Comparison of ENCODE assay signal across 10 cellular contexts in the genomic region with DNA sequence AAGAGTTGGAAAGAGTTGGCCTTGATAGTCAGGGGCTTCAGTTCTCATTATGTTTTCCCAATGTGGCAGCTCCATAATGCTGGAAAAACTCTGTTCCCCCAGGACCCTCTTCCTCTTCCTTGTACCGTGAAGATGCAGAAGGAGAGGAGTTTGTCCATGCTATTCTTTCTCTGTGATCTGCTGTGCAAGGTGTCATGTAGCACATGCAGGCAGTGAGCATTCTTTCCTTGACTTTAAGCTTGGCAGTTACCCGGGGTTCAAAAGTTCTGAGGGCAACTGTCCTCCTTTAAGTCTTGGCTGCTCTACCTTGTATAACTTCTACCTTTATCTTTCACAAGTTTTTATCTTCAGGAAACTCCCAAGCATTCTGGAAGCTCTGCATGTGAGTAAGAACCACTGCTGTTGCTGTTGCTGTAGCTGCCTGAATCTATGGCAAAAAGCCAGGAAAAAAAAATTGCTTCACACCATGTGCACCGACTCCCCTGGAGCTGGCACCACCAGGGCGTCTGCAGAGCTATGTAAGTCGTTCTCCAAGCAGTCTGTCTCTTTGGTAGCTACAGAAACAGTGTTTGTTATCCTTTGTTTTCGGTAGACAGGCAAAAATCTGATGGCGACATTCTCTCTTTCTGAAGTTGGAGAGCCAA. TPM values are rescaled to one million over a fixed set of nuclear protein-coding genes. Genes with fewer than 3 reads are reported as not detected.
DNase-seq lines count a peak whose midpoint lies in the region; ATAC-seq and TF ChIP-seq lines count a peak whose summit lies in the region.
"Had no signal": no experiment of that assay in that cellular context is flagged by ENCODE, and none has a peak within 500 bp of the region (broad histone marks: within the 10 kb centered on the region; RNA-seq: fewer than 3 reads in every experiment).

No MANE protein-coding gene starts in this region.

- TF ChIP-seq POLR2A in heart left ventricle (IDR thresholded peaks at IDR 0.05), result no peak

- no peak overlapping the region for H3K4me2 ChIP-seq in smooth muscle cell

- no peaks in the 10 kb centered on the region for H3K79me2 ChIP-seq in smooth muscle cell (ENCODE audit: low read depth)

- H4K20me1 ChIP-seq in smooth muscle cell (ENCODE audit: low read depth), result no peaks in the 10 kb centered on the region

- H3K27ac Mint-ChIP-seq in stimulated activated memory B cell treated with anti-CD40 and anti-IgM and Interleukin-4, amounts not matched to agents 10 μg/mL and 1 μg/mL and 100 μg/mL, for 72 hours, result no peak overlapping the region
- H3K27ac Mint-ChIP-seq: stimulated activated naive B cell treated with anti-CD40 and anti-IgM and Interleukin-4, amounts not matched to agents 10 μg/mL and 1 μg/mL and 100 μg/mL, for 72 hours had no signal

- H3K9me3 ChIP-seq in heart left ventricle (no peaks in the 10 kb centered on the region), smooth muscle cell (replicated peaks; ENCODE audit: low read depth) (no peaks in the 10 kb centered on the region)

- H3F3A ChIP-seq in smooth muscle cell (ENCODE audit: low read depth), result peaks cover 7% of the 10 kb centered on the region

- H2AFZ ChIP-seq in smooth muscle cell (ENCODE audit: low read depth), result no peak overlapping the region

- H3K27ac ChIP-seq in HL-60 (replicated peaks) (peak overlapping the region; percentile 63), heart left ventricle (peak overlapping the region; percentile 16 to 94 (median 82)), smooth muscle cell (ENCODE audit: low read depth) (no peak overlapping the region)

- no peaks in the 10 kb centered on the region for H3K9me3 Mint-ChIP-seq in stimulated activated memory B cell treated with anti-CD40 and anti-IgM and Interleukin-4, amounts not matched to agents 10 μg/mL and 1 μg/mL and 100 μg/mL, for 72 hours
- H3K9me3 Mint-ChIP-seq: stimulated activated naive B cell treated with anti-CD40 and anti-IgM and Interleukin-4, amounts not matched to agents 10 μg/mL and 1 μg/mL and 100 μg/mL, for 72 hours had no signal

- no peaks in the 10 kb centered on the region for H3K27me3 Mint-ChIP-seq in stimulated activated memory B cell treated with anti-CD40 and anti-IgM and Interleukin-4, amounts not matched to agents 10 μg/mL and 1 μg/mL and 100 μg/mL, for 72 hours
- H3K27me3 Mint-ChIP-seq: stimulated activated naive B cell treated with anti-CD40 and anti-IgM and Interleukin-4, amounts not matched to agents 10 μg/mL and 1 μg/mL and 100 μg/mL, for 72 hours had no signal

- H3K36me3 Mint-ChIP-seq in stimulated activated memory B cell treated with anti-CD40 and anti-IgM and Interleukin-4, amounts not matched to agents 10 μg/mL and 1 μg/mL and 100 μg/mL, for 72 hours, result peaks cover 60% of the 10 kb centered on the region

- WGBS in heart left ventricle, 4 donors, result 17 to 30% (median 27%) methylated on average over 7 of the region's 7 CpGs
- WGBS in smooth muscle cell (ENCODE audit: low lambda C conversion rate), result 62% methylated on average over 7 of the region's 7 CpGs

- H3K36me3 ChIP-seq in heart left ventricle (peaks cover 0 to 20% (median 0%) of the 10 kb centered on the region in 9 donors), smooth muscle cell (ENCODE audit: low read depth) (no peaks in the 10 kb centered on the region)

- H3K4me3 ChIP-seq in HL-60 (replicated peaks; ENCODE audit: insufficient read depth, low read length) (no peak overlapping the region), heart left ventricle (no peak overlapping the region), retinal pigment epithelial cell (ENCODE audit: low read length) (no peak overlapping the region), smooth muscle cell (no peak overlapping the region)
- H3K4me3 ChIP-seq: GM12878 had no signal

- peaks cover 0 to 42% (median 10%) of the 10 kb centered on the region in 12 donors for H3K4me1 ChIP-seq in heart left ventricle
- no peaks in the 10 kb centered on the region for H3K4me1 ChIP-seq in smooth muscle cell (ENCODE audit: low read depth)

- H3K9ac ChIP-seq in smooth muscle cell (ENCODE audit: low read depth), result no peak overlapping the region

- H3K4me3 Mint-ChIP-seq in stimulated activated memory B cell treated with anti-CD40 and anti-IgM and Interleukin-4, amounts not matched to agents 10 μg/mL and 1 μg/mL and 100 μg/mL, for 72 hours, result no peak overlapping the region
- H3K4me3 Mint-ChIP-seq: stimulated activated naive B cell treated with anti-CD40 and anti-IgM and Interleukin-4, amounts not matched to agents 10 μg/mL and 1 μg/mL and 100 μg/mL, for 72 hours had no signal

- ATAC-seq in heart left ventricle, result peak; percentile 82 to 87 (median 85)
- ATAC-seq in stimulated activated memory B cell treated with anti-CD40 and anti-IgM and Interleukin-4, amounts not matched to agents 10 μg/mL and 1 μg/mL and 100 μg/mL, for 72 hours, result no peak
- ATAC-seq: GM12878; stimulated activated naive B cell treated with anti-CD40 and anti-IgM and Interleukin-4, amounts not matched to agents 10 μg/mL and 1 μg/mL and 100 μg/mL, for 72 hours had no signal

- no peaks in the 10 kb centered on the region for H3K4me1 Mint-ChIP-seq in stimulated activated memory B cell treated with anti-CD40 and anti-IgM and Interleukin-4, amounts not matched to agents 10 μg/mL and 1 μg/mL and 100 μg/mL, for 72 hours
- H3K4me1 Mint-ChIP-seq: stimulated activated naive B cell treated with anti-CD40 and anti-IgM and Interleukin-4, amounts not matched to agents 10 μg/mL and 1 μg/mL and 100 μg/mL, for 72 hours had no signal

- DNase-seq in HL-60 (ENCODE audit: low read depth in 1 of 2, low spot score in 1 of 2), result peak; percentile 63 to 82
- DNase-seq in amniotic epithelial cell (ENCODE audit: low read depth), result peak; percentile 99
- DNase-seq in heart left ventricle, result peak; percentile 40 to 84 (median 67)
- DNase-seq in retinal pigment epithelial cell (ENCODE audit: low read depth), result peak; percentile 97
- DNase-seq in DMS53 (lab: John Stamatoyannopoulos, UW), result no peak
- no peak for DNase-seq in stimulated activated CD4-positive, alpha-beta T cell treated with anti-CD3 and anti-CD28 coated beads, Interleukin-2, amount 100 ng/mL, for 24 hours
- no peak for DNase-seq in smooth muscle cell (lab: John Stamatoyannopoulos, UW; ENCODE audit: unreplicated experiment)
- DNase-seq: stimulated activated naive B cell treated with anti-CD40 and anti-IgM and Interleukin-4, amounts not matched to agents 10 μg/mL and 1 μg/mL and 100 μg/mL, for 72 hours had no signal

- TF ChIP-seq CTCF in HL-60 (IDR thresholded peaks at IDR 0.05; ENCODE audit: insufficient read depth, low read length) (no peak), heart left ventricle (IDR thresholded peaks at IDR 0.05) (no peak), retinal pigment epithelial cell (conservative IDR thresholded peaks at IDR 0.05; ENCODE audit: low read depth, low read length) (no peak), smooth muscle cell (IDR thresholded peaks at IDR 0.05; ENCODE audit: borderline replicate concordance, insufficient read depth, poor library complexity, severe bottlenecking) (no peak)

- H3K27me3 ChIP-seq in HL-60 (ENCODE audit: insufficient read depth, poor library complexity, severe bottlenecking) (no peaks in the 10 kb centered on the region), heart left ventricle (no peaks in the 10 kb centered on the region), smooth muscle cell (ENCODE audit: low read depth) (no peaks in the 10 kb centered on the region)

- intact Hi-C loops in heart left ventricle (cut with DNase I), result loop anchor here in 7 of 10 donors (2.0 to 5.0 kb wide), 3 partner anchors 41 to 44 kb away; a partner anchor contains a TSS

RNA-seq across cellular contexts. Expression of a gene that starts 42.7 kb away (rescaled TPM):
- total RNA-seq in heart left ventricle (100 to 1,000 TPM; 116 to 192 (median 133) TPM), smooth muscle cell (77.7 and 83.7 TPM in 2 replicates)
- polyA plus RNA-seq in heart left ventricle (10 to 100 TPM; 60.5 to 75.1 TPM), smooth muscle cell (39.6 and 43.9 TPM in 2 replicates)

Comparison
In these comparisons a context has a peak if more than half of its experiments do, and no peak if none do; other contexts are left out.
1. DNase-seq: peak in HL-60 (2 of 2), amniotic epithelial cell (single experiment), heart left ventricle (5 of 5) and retinal pigment epithelial cell (single experiment); none in DMS53 (single experiment), stimulated activated CD4-positive, alpha-beta T cell treated with anti-CD3 and anti-CD28 coated beads, Interleukin-2, amount 100 ng/mL, for 24 hours (0 of 2) and smooth muscle cell (single experiment).